ENCODE assay signal across 9 cellular contexts in the genomic region with DNA sequence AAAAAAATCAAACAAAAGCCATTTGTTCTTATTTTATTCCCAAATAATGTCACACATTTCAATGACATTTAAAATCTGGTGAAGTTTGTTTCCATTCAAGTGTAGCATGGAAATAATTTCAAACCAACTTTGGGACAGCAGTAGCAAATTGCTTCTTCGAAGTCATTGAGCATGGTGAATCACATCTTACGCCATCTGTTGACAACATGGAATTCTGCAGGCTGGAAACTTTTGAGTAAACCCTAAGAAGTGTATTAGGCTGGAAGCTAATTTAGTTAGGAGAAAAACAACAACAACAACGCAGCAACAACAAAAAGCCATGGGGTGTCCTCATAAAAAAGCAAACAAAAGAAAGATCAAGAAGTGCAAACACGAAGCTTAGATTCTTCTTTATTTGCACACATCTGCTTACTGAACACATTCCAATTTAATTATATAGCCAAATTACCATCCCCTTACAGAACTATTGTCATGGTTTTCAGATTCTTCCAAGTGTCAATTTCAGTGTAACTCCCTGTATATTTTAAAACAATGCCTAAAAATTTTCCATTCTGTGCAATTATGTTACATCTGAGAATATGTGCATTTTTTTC.
DNase-seq lines count a peak whose midpoint lies in the region; ATAC-seq, FAIRE-seq and TF ChIP-seq lines count a peak whose summit lies in the region.
"Had no signal": no experiment of that assay in that cellular context is flagged by ENCODE, and none has a peak within 500 bp of the region (broad histone marks: within the 10 kb centered on the region; RNA-seq: fewer than 3 reads in every experiment).

No MANE protein-coding gene starts in this region.

- H3K4me2 ChIP-seq in mammary epithelial cell (ENCODE audit: insufficient read depth, low read depth, low read length): no peak overlapping the region

- H3K9me3 ChIP-seq in heart left ventricle (no peaks in the 10 kb centered on the region), mammary epithelial cell (replicated peaks; ENCODE audit: insufficient read depth, low read length) (no peaks in the 10 kb centered on the region), pancreas (no peaks in the 10 kb centered on the region)

- no peaks in the 10 kb centered on the region for H3K36me3 Mint-ChIP-seq in activated CD4-positive, alpha-beta T cell treated with anti-CD3 and anti-CD28 coated beads, Interleukin-2, amount 10 ng/mL, durations not matched to agents 7 days and 5 days (ENCODE audit: low read depth)

- no peaks in the 10 kb centered on the region for H3K4me1 Mint-ChIP-seq in activated CD4-positive, alpha-beta T cell treated with anti-CD3 and anti-CD28 coated beads, Interleukin-2, amount 10 ng/mL, durations not matched to agents 7 days and 5 days

- H3K27ac ChIP-seq in heart left ventricle (no peak overlapping the region), mammary epithelial cell (ENCODE audit: insufficient read depth, low read depth, low read length) (no peak overlapping the region), pancreas (no peak overlapping the region)
- H3K27ac ChIP-seq: skin epidermis had no signal

- H3K4me1 ChIP-seq in heart left ventricle: no peaks in the 10 kb centered on the region
- H3K4me1 ChIP-seq in mammary epithelial cell (ENCODE audit: insufficient read depth, low read length): no peaks in the 10 kb centered on the region
- H3K4me1 ChIP-seq in pancreas: no peaks in the 10 kb centered on the region

- H3K9me3 Mint-ChIP-seq in activated CD4-positive, alpha-beta T cell treated with anti-CD3 and anti-CD28 coated beads, Interleukin-2, amount 10 ng/mL, durations not matched to agents 7 days and 5 days: no peaks in the 10 kb centered on the region

- intact Hi-C loops in heart left ventricle (cut with DNase I): loop anchor here in 4 of 10 donors (5.0 to 10.0 kb wide), 4 partner anchors 63 to 1077 kb away; no protein-coding TSS in a partner anchor
- intact Hi-C loops in Right ventricle myocardium inferior (cut with DNase I): no loop called here
- intact Hi-C loops in mammary epithelial cell (cut with micrococcal nuclease): no loop called here
- intact Hi-C loops in pancreas (cut with DNase I): loop anchor here in 1 of 3 donors (10.0 kb wide), 1 partner anchor 1057 kb away; no protein-coding TSS in a partner anchor

- no peaks in the 10 kb centered on the region for H3K36me3 ChIP-seq in heart left ventricle
- H3K36me3 ChIP-seq in mammary epithelial cell (ENCODE audit: insufficient read depth, low read length): no peaks in the 10 kb centered on the region
- no peaks in the 10 kb centered on the region for H3K36me3 ChIP-seq in pancreas

- no peak for FAIRE-seq in pancreas (lab: Jason Lieb, UNC)

- in situ Hi-C loops in mammary epithelial cell (cut with MboI; ENCODE audit: low sequenced_read_pairs in 2 of 2): no loop called here

- H3K4me3 ChIP-seq in heart left ventricle: no peak overlapping the region
- H3K4me3 ChIP-seq in mammary epithelial cell (replicated peaks in 1 of 3; ENCODE audit: insufficient read depth in 1 of 3, low read depth in 2 of 3, low read length in 3 of 3): no peak overlapping the region
- H3K4me3 ChIP-seq in pancreas: no peak overlapping the region
- H3K4me3 ChIP-seq: skin epidermis had no signal

- BruUV-seq in mammary epithelial cell (replicated peaks; lab: Mats Ljungman, UMichigan): no TSS peak

- no peak overlapping the region for H3K9ac ChIP-seq in mammary epithelial cell (ENCODE audit: insufficient read depth, low read length)

- H3K27me3 ChIP-seq in heart left ventricle (no peaks in the 10 kb centered on the region), mammary epithelial cell (ENCODE audit: insufficient read depth, low read length) (no peaks in the 10 kb centered on the region), pancreas (no peaks in the 10 kb centered on the region)

- 12 to 18% (median 15%) methylated on average over 4 of the region's 4 CpGs for WGBS in heart left ventricle, 4 donors
- WGBS in mammary epithelial cell (ENCODE audit: low coverage, missing lambda C conversion rate): 18% methylated on average over 4 of the region's 4 CpGs
- WGBS in pancreas, 2 donors: 8 to 9% methylated on average over 4 of the region's 4 CpGs

- CTCF ChIA-PET in mammary epithelial cell (lab: Charles Lee; ENCODE audit: low non-redundant PET): no interaction called here
- CTCF ChIA-PET in activated CD4-positive, alpha-beta T cell treated with anti-CD3 and anti-CD28 coated beads, Interleukin-2, amount 10 ng/mL, durations not matched to agents 7 days and 5 days (lab: Charles Lee): no interaction called here

- H3K27me3 Mint-ChIP-seq in activated CD4-positive, alpha-beta T cell treated with anti-CD3 and anti-CD28 coated beads, Interleukin-2, amount 10 ng/mL, durations not matched to agents 7 days and 5 days: no peaks in the 10 kb centered on the region

- dilution Hi-C loops in mammary epithelial cell (cut with HindIII; ENCODE audit: low sequenced_read_pairs): no loop called here

- ATAC-seq in heart left ventricle: no peak
- ATAC-seq in Right ventricle myocardium inferior: no peak
- peak in 3 of 4 donors; percentile 59 to 67 (median 66) for ATAC-seq in pancreas
- ATAC-seq in GM19467 (IDR thresholded peaks at IDR 0.05; ENCODE audit: unreplicated experiment): no peak
- ATAC-seq in HG03039 (IDR thresholded peaks at IDR 0.05; ENCODE audit: unreplicated experiment): no peak

- no peaks in the 10 kb centered on the region for H3K79me2 ChIP-seq in mammary epithelial cell (ENCODE audit: insufficient read depth, low read length)

- TF ChIP-seq CTCF in heart left ventricle (IDR thresholded peaks at IDR 0.05) (peak; percentile 30 to 62 (median 48)), mammary epithelial cell (conservative IDR thresholded peaks at IDR 0.05 in 1 of 2, IDR thresholded peaks at IDR 0.05 in 1 of 2; ENCODE audit: extremely low read depth in 1 of 2, insufficient read depth in 1 of 2, low read depth in 1 of 2, low read length in 2 of 2) (peak; percentile 8 to 53), pancreas (IDR thresholded peaks at IDR 0.05) (peak in 2 of 4 donors; percentile 36 to 51)

- H2AFZ ChIP-seq in mammary epithelial cell (ENCODE audit: low read depth, low read length): no peak overlapping the region

- no peak overlapping the region for H3K27ac Mint-ChIP-seq in activated CD4-positive, alpha-beta T cell treated with anti-CD3 and anti-CD28 coated beads, Interleukin-2, amount 10 ng/mL, durations not matched to agents 7 days and 5 days

- no peak overlapping the region for H3K4me3 Mint-ChIP-seq in activated CD4-positive, alpha-beta T cell treated with anti-CD3 and anti-CD28 coated beads, Interleukin-2, amount 10 ng/mL, durations not matched to agents 7 days and 5 days

- H4K20me1 ChIP-seq in mammary epithelial cell (ENCODE audit: insufficient read depth, low read length): no peaks in the 10 kb centered on the region

- DNase-seq in heart left ventricle: no peak
- no peak for DNase-seq in Right ventricle myocardium inferior (ENCODE audit: missing footprints)
- DNase-seq in NCI-H2107 (lab: John Stamatoyannopoulos, UW): peak; percentile 9
- no peak for DNase-seq in mammary epithelial cell
- no peak for DNase-seq in pancreas
- DNase-seq in activated CD4-positive, alpha-beta T cell treated with anti-CD3 and anti-CD28 coated beads, Interleukin-2, amount 10 ng/mL, durations not matched to agents 7 days and 5 days: no peak

- POLR2A ChIA-PET in activated CD4-positive, alpha-beta T cell treated with anti-CD3 and anti-CD28 coated beads, Interleukin-2, amount 10 ng/mL, durations not matched to agents 7 days and 5 days (lab: Charles Lee): no interaction called here

- TF ChIP-seq POLR2A in heart left ventricle (IDR thresholded peaks at IDR 0.05): no peak

Comparison
In these comparisons a context has a peak if more than half of its experiments do, and no peak if none do; other contexts are left out.
1. ATAC-seq: peak in pancreas (3 of 4); none in heart left ventricle (0 of 4), Right ventricle myocardium inferior (single experiment), GM19467 (single experiment) and HG03039 (single experiment).